Comparison of ENCODE assay signal across 3 cellular contexts in genomic region chr13:99652901-99653300, GRCh38.
TF ChIP-seq lines count a peak whose summit lies in the region.

No MANE protein-coding gene starts in this region.

TF ChIP-seq in GM12891, 5 proteins besides CTCF, POLR2A, EP300 and RAD21 (continued from another document):
- no peak for TF ChIP-seq PAX5 (IDR thresholded peaks at IDR 0.05; ENCODE audit: insufficient read depth, low read length, severe bottlenecking)
- no peak for TF ChIP-seq POU2F2 (IDR thresholded peaks at IDR 0.05; ENCODE audit: low read depth, low read length)
TF ChIP-seq in GM12891: peak in this region for 0.

TF ChIP-seq in H1, 55 proteins besides CTCF, POLR2A, EP300 and RAD21 (continued from another document):
- TF ChIP-seq TBP (IDR thresholded peaks at IDR 0.05; ENCODE audit: low read depth, low read length) (no peak), CHD7 (IDR thresholded peaks at IDR 0.05; ENCODE audit: insufficient replicate concordance, low read length) (no peak), YY1 (IDR thresholded peaks at IDR 0.05; ENCODE audit: low read depth, low read length) (no peak)
TF ChIP-seq in H1: peak in this region for 0.

TF ChIP-seq in SK-N-SH treated with all-trans-retinoic acid at 6 μM for 48 hours, 23 proteins besides CTCF, POLR2A, EP300 and RAD21:
- TF ChIP-seq CREB5 (CRISPR knock-in tag; IDR thresholded peaks at IDR 0.05; ENCODE audit: low read depth) (no peak), ISL1 (CRISPR knock-in tag; IDR thresholded peaks at IDR 0.05) (no peak), TCF4 (CRISPR knock-in tag; IDR thresholded peaks at IDR 0.05; ENCODE audit: borderline replicate concordance) (no peak), ZNF8 (CRISPR knock-in tag; IDR thresholded peaks at IDR 0.05) (no peak), ARNTL (CRISPR knock-in tag; IDR thresholded peaks at IDR 0.05; ENCODE audit: borderline replicate concordance, low read depth) (no peak), PPARA (CRISPR knock-in tag; IDR thresholded peaks at IDR 0.05; ENCODE audit: borderline replicate concordance) (no peak), ZFP30 (CRISPR knock-in tag; IDR thresholded peaks at IDR 0.05) (no peak), POU6F1 (CRISPR knock-in tag; IDR thresholded peaks at IDR 0.05; ENCODE audit: borderline replicate concordance, low read depth) (no peak), GLIS3 (CRISPR knock-in tag; IDR thresholded peaks at IDR 0.05) (no peak), SNAI2 (CRISPR knock-in tag; IDR thresholded peaks at IDR 0.05) (no peak), ZC3H10 (CRISPR knock-in tag; IDR thresholded peaks at IDR 0.05) (no peak), TSHZ2 (CRISPR knock-in tag; IDR thresholded peaks at IDR 0.05) (no peak), ZFP3 (CRISPR knock-in tag; IDR thresholded peaks at IDR 0.05) (no peak), RARB (CRISPR knock-in tag; IDR thresholded peaks at IDR 0.05) (no peak), BACH2 (CRISPR knock-in tag; IDR thresholded peaks at IDR 0.05; ENCODE audit: borderline replicate concordance) (no peak), OSR1 (CRISPR knock-in tag; IDR thresholded peaks at IDR 0.05) (no peak)
